Comparison of ENCODE assay signal across 29 cellular contexts in the genomic region with DNA sequence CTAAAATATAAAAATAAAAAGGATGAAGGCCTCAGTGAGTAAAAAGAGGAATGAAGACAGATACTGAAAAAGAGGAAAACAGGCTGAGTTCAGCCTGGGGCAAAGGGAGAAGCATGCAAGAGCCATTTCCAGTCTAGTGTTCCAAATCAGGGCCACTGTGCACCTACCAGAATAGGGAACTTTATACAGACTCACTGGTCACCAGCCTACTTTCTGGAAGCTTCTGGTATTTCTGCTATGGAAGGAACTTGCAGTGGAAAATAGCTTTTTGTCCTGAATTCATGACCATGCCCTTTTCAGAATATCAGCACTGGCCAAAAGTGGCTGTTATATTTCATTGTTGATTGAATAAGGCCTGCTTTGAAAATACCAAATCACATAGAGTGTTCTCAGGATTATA.
"Had no signal": no experiment of that assay in that cellular context is flagged by ENCODE, and none has a peak within 500 bp of the region (broad histone marks: within the 10 kb centered on the region; RNA-seq: fewer than 3 reads in every experiment).

No MANE protein-coding gene starts in this region.

- ATAC-seq: left lobe of liver; lower lobe of right lung; sciatic nerve; stimulated activated memory B cell treated with anti-CD40 and anti-IgM and Interleukin-4, amounts not matched to agents 10 μg/mL and 1 μg/mL and 100 μg/mL, for 72 hours had no signal

- H3K27me3 ChIP-seq: heart right ventricle, neutrophil, stomach, upper lobe of left lung had no signal

- H3K4me3 ChIP-seq: heart right ventricle, lower lobe of right lung, prostate gland, stomach, thoracic aorta, upper lobe of left lung had no signal

- H3K4me1 ChIP-seq: heart right ventricle, lower lobe of right lung, prostate gland, stomach, upper lobe of left lung had no signal

- H3K27me3 Mint-ChIP-seq: activated naive CD4-positive, alpha-beta T cell treated with anti-CD3 and anti-CD28 coated beads, Interleukin-2, amount 10 ng/mL, durations not matched to agents 7 days and 5 days; activated naive CD8-positive, alpha-beta T cell treated with anti-CD3 and anti-CD28 coated beads, Interleukin-2, amount 10 ng/mL, durations not matched to agents 7 days and 5 days; central memory CD8-positive, alpha-beta T cell; naive B cell; stimulated activated memory B cell treated with anti-CD40 and anti-IgM and Interleukin-4, amounts not matched to agents 10 μg/mL and 1 μg/mL and 100 μg/mL, for 72 hours had no signal

- H3K9me3 Mint-ChIP-seq: activated naive CD4-positive, alpha-beta T cell treated with anti-CD3 and anti-CD28 coated beads, Interleukin-2, amount 10 ng/mL, durations not matched to agents 7 days and 5 days; activated naive CD8-positive, alpha-beta T cell treated with anti-CD3 and anti-CD28 coated beads, Interleukin-2, amount 10 ng/mL, durations not matched to agents 7 days and 5 days; central memory CD8-positive, alpha-beta T cell; naive B cell; nephron progenitor cell; stimulated activated memory B cell treated with anti-CD40 and anti-IgM and Interleukin-4, amounts not matched to agents 10 μg/mL and 1 μg/mL and 100 μg/mL, for 72 hours; T-helper 2 cell treated with Interferon-gamma antibody and Interleukin-4, amounts not matched to agents 5 μg/mL and 100 μg/mL, for 36 hours had no signal

- H3K4me3 Mint-ChIP-seq: activated naive CD4-positive, alpha-beta T cell treated with anti-CD3 and anti-CD28 coated beads, Interleukin-2, amount 10 ng/mL, durations not matched to agents 7 days and 5 days; activated naive CD8-positive, alpha-beta T cell treated with anti-CD3 and anti-CD28 coated beads, Interleukin-2, amount 10 ng/mL, durations not matched to agents 7 days and 5 days; central memory CD8-positive, alpha-beta T cell; naive B cell; nephron progenitor cell; stimulated activated memory B cell treated with anti-CD40 and anti-IgM and Interleukin-4, amounts not matched to agents 10 μg/mL and 1 μg/mL and 100 μg/mL, for 72 hours; T-helper 2 cell treated with Interferon-gamma antibody and Interleukin-4, amounts not matched to agents 5 μg/mL and 100 μg/mL, for 36 hours had no signal

- H3K4me1 Mint-ChIP-seq: activated naive CD4-positive, alpha-beta T cell treated with anti-CD3 and anti-CD28 coated beads, Interleukin-2, amount 10 ng/mL, durations not matched to agents 7 days and 5 days; activated naive CD8-positive, alpha-beta T cell treated with anti-CD3 and anti-CD28 coated beads, Interleukin-2, amount 10 ng/mL, durations not matched to agents 7 days and 5 days; central memory CD8-positive, alpha-beta T cell; naive B cell; nephron progenitor cell; stimulated activated memory B cell treated with anti-CD40 and anti-IgM and Interleukin-4, amounts not matched to agents 10 μg/mL and 1 μg/mL and 100 μg/mL, for 72 hours had no signal

- H3K27ac Mint-ChIP-seq: activated naive CD4-positive, alpha-beta T cell treated with anti-CD3 and anti-CD28 coated beads, Interleukin-2, amount 10 ng/mL, durations not matched to agents 7 days and 5 days; activated naive CD8-positive, alpha-beta T cell treated with anti-CD3 and anti-CD28 coated beads, Interleukin-2, amount 10 ng/mL, durations not matched to agents 7 days and 5 days; nephron progenitor cell; stimulated activated memory B cell treated with anti-CD40 and anti-IgM and Interleukin-4, amounts not matched to agents 10 μg/mL and 1 μg/mL and 100 μg/mL, for 72 hours; T-helper 2 cell treated with Interferon-gamma antibody and Interleukin-4, amounts not matched to agents 5 μg/mL and 100 μg/mL, for 36 hours had no signal

- H3K27ac ChIP-seq: heart right ventricle, lower lobe of right lung, neutrophil, prostate gland, thoracic aorta, upper lobe of left lung had no signal

- H3K9me3 ChIP-seq: heart right ventricle, lower lobe of right lung, neutrophil, prostate gland, stomach, thoracic aorta, upper lobe of left lung had no signal

- DNase-seq: activated CD4-positive, alpha-beta T cell treated with anti-CD3 and anti-CD28 coated beads for 4 hours; activated CD4-positive, alpha-beta T cell treated with anti-CD3 and anti-CD28 coated beads, Interleukin-2, amount 50 U/mL, for 4 hours; activated CD4-positive, CD25-positive, alpha-beta regulatory T cell; activated CD8-positive, alpha-beta memory T cell treated with anti-CD3 and anti-CD28 coated beads for 24 hours; activated gamma-delta T cell; activated naive CD4-positive, alpha-beta T cell treated with anti-CD3 and anti-CD28 coated beads, Interleukin-2, amount 10 ng/mL, durations not matched to agents 7 days and 5 days; activated naive CD8-positive, alpha-beta T cell treated with anti-CD3 and anti-CD28 coated beads, Interleukin-2, amount 10 ng/mL, durations not matched to agents 7 days and 5 days; effector memory CD4-positive, alpha-beta T cell; erythroblast; heart right ventricle; kidney glomerular epithelial cell; lower lobe of right lung; naive B cell; nephron progenitor cell; retina; small intestine; stimulated activated CD4-positive, alpha-beta T cell treated with anti-CD3 and anti-CD28 coated beads, Interleukin-4, amount 100 ng/mL, for 24 hours; stimulated activated CD8-positive, alpha-beta memory T cell treated with anti-CD3 and anti-CD28 coated beads, Interleukin-4, amount 100 ng/mL, for 48 hours; stomach; T-helper 1 cell; upper lobe of left lung had no signal
